Comparison of ENCODE assay signal across 1 cellular context in the genomic region with DNA sequence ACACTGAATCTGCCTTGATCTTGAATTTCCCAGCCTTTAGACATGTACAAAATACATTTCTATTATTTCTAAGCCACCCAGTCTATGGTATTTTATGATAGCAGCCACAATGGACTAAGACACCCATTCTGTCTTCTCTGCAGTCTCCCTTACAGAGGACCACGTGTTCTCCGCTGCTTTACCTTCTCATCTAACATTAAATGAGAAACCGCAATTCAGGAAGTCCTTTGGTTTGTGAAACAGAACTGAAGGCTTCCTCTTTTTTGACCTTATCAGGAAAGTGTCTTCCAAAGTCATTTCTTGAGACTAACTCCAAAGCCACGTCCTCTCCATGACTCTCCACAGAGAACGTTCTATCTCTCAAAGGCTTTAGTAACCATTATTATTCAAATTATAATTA.
TF ChIP-seq lines count a peak whose summit lies in the region.

No MANE protein-coding gene starts in this region.

TF ChIP-seq in HepG2, 621 proteins besides CTCF, POLR2A, EP300 and RAD21 (continued from another document):
- TF ChIP-seq SRSF9 (IDR thresholded peaks at IDR 0.05; ENCODE audit: borderline replicate concordance, insufficient read depth, low read depth, low read length, poor library complexity, severe bottlenecking) = no peak
